Comparison of ENCODE assay signal across 8 cellular contexts in genomic region chr12:103503546-103504480, GRCh38. TPM values are rescaled to one million over a fixed set of nuclear protein-coding genes. Genes with fewer than 3 reads are reported as not detected.
DNase-seq lines count a peak whose midpoint lies in the region; ATAC-seq and TF ChIP-seq lines count a peak whose summit lies in the region.

No MANE protein-coding gene starts in this region.

- no peaks in the 10 kb centered on the region for H3K9me3 ChIP-seq in CD4-positive, CD25-positive, alpha-beta regulatory T cell (ENCODE audit: control insufficient read depth in 2 of 2, low read length in 2 of 2)

- no peaks in the 10 kb centered on the region for H3K4me1 ChIP-seq in CD4-positive, CD25-positive, alpha-beta regulatory T cell (ENCODE audit: control insufficient read depth, insufficient read depth, low read length, poor library complexity, severe bottlenecking)

- H3K4me1 Mint-ChIP-seq in CD4-positive, CD25-positive, alpha-beta regulatory T cell: peaks cover 0 to 17% (median 11%) of the 10 kb centered on the region in 4 donors
- H3K4me1 Mint-ChIP-seq in IgD-negative memory B cell: peaks cover 2 to 12% (median 9%) of the 10 kb centered on the region in 3 donors

- no peak overlapping the region for H3K27ac ChIP-seq in CD4-positive, CD25-positive, alpha-beta regulatory T cell (ENCODE audit: insufficient read depth, low read length, poor library complexity, severe bottlenecking)

- no peaks in the 10 kb centered on the region for H3K27me3 Mint-ChIP-seq in CD4-positive, CD25-positive, alpha-beta regulatory T cell
- no peaks in the 10 kb centered on the region for H3K27me3 Mint-ChIP-seq in IgD-negative memory B cell

- no peaks in the 10 kb centered on the region for H3K27me3 ChIP-seq in CD4-positive, CD25-positive, alpha-beta regulatory T cell (ENCODE audit: control insufficient read depth, insufficient read depth, low read length)

- H3K4me3 ChIP-seq in CD4-positive, CD25-positive, alpha-beta regulatory T cell (ENCODE audit: low read depth, low read length): no peak overlapping the region

- H3K27ac Mint-ChIP-seq in CD4-positive, CD25-positive, alpha-beta regulatory T cell: peak overlapping the region in 1 of 3 donors; percentile 16
- peak overlapping the region in 2 of 3 donors; percentile 5 to 44 for H3K27ac Mint-ChIP-seq in IgD-negative memory B cell

- no peak for TF ChIP-seq POLR2A in erythroblast (IDR thresholded peaks at IDR 0.05; ENCODE audit: low read length)

- H3K36me3 ChIP-seq in CD4-positive, CD25-positive, alpha-beta regulatory T cell (ENCODE audit: control insufficient read depth, insufficient read depth, low read length): no peaks in the 10 kb centered on the region

- no peak overlapping the region for H3K4me3 Mint-ChIP-seq in CD4-positive, CD25-positive, alpha-beta regulatory T cell
- H3K4me3 Mint-ChIP-seq in IgD-negative memory B cell: no peak overlapping the region

- DNase-seq in CD4-positive, CD25-positive, alpha-beta regulatory T cell: peak; percentile 43 to 72 (median 71)
- DNase-seq in activated CD4-positive, alpha-beta T cell treated with anti-CD3 and anti-CD28 coated beads, Interleukin-2, amount 50 U/mL, for 1 hour: peak; percentile 62
- DNase-seq in erythroblast (lab: John Stamatoyannopoulos, UW) (peak; percentile 30 to 42), HPDE6-E6E7 (ENCODE audit: extremely low spot score) (no peak), hepatic stellate cell (ENCODE audit: low spot score) (no peak)
- peak; percentile 71 for DNase-seq in stimulated activated CD8-positive, alpha-beta memory T cell treated with anti-CD3 and anti-CD28 coated beads, Interleukin-4, amount 100 ng/mL, for 48 hours

- peak; percentile 39 to 52 for ATAC-seq in CD4-positive, CD25-positive, alpha-beta regulatory T cell (ENCODE audit: low read depth in 2 of 2)
- ATAC-seq in HG02678 (IDR thresholded peaks at IDR 0.05; ENCODE audit: unreplicated experiment): no peak

- peaks cover 0 to 1% (median 0%) of the 10 kb centered on the region in 7 donors for H3K9me3 Mint-ChIP-seq in CD4-positive, CD25-positive, alpha-beta regulatory T cell
- H3K9me3 Mint-ChIP-seq in IgD-negative memory B cell: no peaks in the 10 kb centered on the region

- no peaks in the 10 kb centered on the region for H3K36me3 Mint-ChIP-seq in CD4-positive, CD25-positive, alpha-beta regulatory T cell
- no peaks in the 10 kb centered on the region for H3K36me3 Mint-ChIP-seq in IgD-negative memory B cell

RNA-seq across cellular contexts. Expression of gene C12orf42, which starts 8.0 kb away (rescaled TPM):
- 8.3 TPM for total RNA-seq in CD4-positive, CD25-positive, alpha-beta regulatory T cell
- 1 to 10 TPM; 3.8 to 10.0 (median 7.2) TPM for polyA plus RNA-seq in CD4-positive, CD25-positive, alpha-beta regulatory T cell
- 25.4 TPM for polyA plus RNA-seq in IgD-negative memory B cell

Comparison
In these comparisons a context has a peak if more than half of its experiments do, and no peak if none do; other contexts are left out.
1. DNase-seq: peak in CD4-positive, CD25-positive, alpha-beta regulatory T cell (3 of 3), activated CD4-positive, alpha-beta T cell treated with anti-CD3 and anti-CD28 coated beads, Interleukin-2, amount 50 U/mL, for 1 hour (single experiment), erythroblast (2 of 2) and stimulated activated CD8-positive, alpha-beta memory T cell treated with anti-CD3 and anti-CD28 coated beads, Interleukin-4, amount 100 ng/mL, for 48 hours (single experiment); none in HPDE6-E6E7 (single experiment) and hepatic stellate cell (single experiment).